Comparison of ENCODE assay signal across 1 cellular context in genomic region chr20:57089701-57090144, GRCh38.
TF ChIP-seq lines count a peak whose summit lies in the region.

No MANE protein-coding gene starts in this region.

TF ChIP-seq in HEK293, 187 proteins besides CTCF, POLR2A, EP300 and RAD21:
- TF ChIP-seq PATZ1 (tag by site-specific recombination; IDR thresholded peaks at IDR 0.05) (peak; percentile 32; the same call in 1 of the 2 replicates), ZNF623 (tag by site-specific recombination; IDR thresholded peaks at IDR 0.05) (no peak), SCRT2 (tag by site-specific recombination; IDR thresholded peaks at IDR 0.05) (peak; percentile 71), SP7 (tag by site-specific recombination; IDR thresholded peaks at IDR 0.05) (0 out of 2 replicates have a peak, but pooled peaks have one; percentile 22), KLF8 (tag by site-specific recombination; IDR thresholded peaks at IDR 0.05) (no peak), ZNF600 (tag by site-specific recombination; IDR thresholded peaks at IDR 0.05) (peak; percentile 62), SCRT1 (tag by site-specific recombination; IDR thresholded peaks at IDR 0.05; ENCODE audit: borderline replicate concordance) (peak; percentile 26; the same call in 1 of the 2 replicates), EGR2 (tag by site-specific recombination; IDR thresholded peaks at IDR 0.05; ENCODE audit: low read depth) (no peak), KLF9 (tag by site-specific recombination; IDR thresholded peaks at IDR 0.05; ENCODE audit: low read depth) (peak; percentile 18; the same call in 1 of the 2 replicates), ZNF10 (tag by site-specific recombination; IDR thresholded peaks at IDR 0.05) (no peak), ZFP37 (tag by site-specific recombination; IDR thresholded peaks at IDR 0.05) (peak; percentile 42; the same call in 1 of the 2 replicates), ELK4 (IDR thresholded peaks at IDR 0.05; ENCODE audit: borderline replicate concordance, low read depth, low read length) (no peak), PBX3 (CRISPR knock-in tag; IDR thresholded peaks at IDR 0.05) (0 out of 2 replicates have a peak, but pooled peaks have one; percentile 24), ZNF561 (tag by site-specific recombination; IDR thresholded peaks at IDR 0.05; ENCODE audit: borderline replicate concordance) (0 out of 2 replicates have a peak, but pooled peaks have one; percentile 37), GLIS2 (tag by site-specific recombination; IDR thresholded peaks at IDR 0.05) (peak; percentile 49), ZNF2 (tag by site-specific recombination; IDR thresholded peaks at IDR 0.05) (0 out of 2 replicates have a peak, but pooled peaks have one; percentile 44), ZNF692 (tag by site-specific recombination; IDR thresholded peaks at IDR 0.05) (peak; percentile 70), ZNF175 (tag by site-specific recombination; IDR thresholded peaks at IDR 0.05) (no peak), ZNF654 (tag by site-specific recombination; IDR thresholded peaks at IDR 0.05; ENCODE audit: low read depth) (peak; percentile 82), ZFP69B (tag by site-specific recombination; IDR thresholded peaks at IDR 0.05) (peak; percentile 76), ZBTB48 (tag by site-specific recombination; IDR thresholded peaks at IDR 0.05) (peak; percentile 50; the same call in 1 of the 2 replicates), ZNF366 (tag by site-specific recombination; conservative IDR thresholded peaks at IDR 0.05) (no peak), ZNF335 (tag by site-specific recombination; conservative IDR thresholded peaks at IDR 0.05) (peak; percentile 89), WT1 (tag by site-specific recombination; IDR thresholded peaks at IDR 0.05) (no peak), ZNF157 (tag by site-specific recombination; IDR thresholded peaks at IDR 0.05) (no peak), ZNF404 (tag by site-specific recombination; IDR thresholded peaks at IDR 0.05) (no peak), ZNF280D (tag by site-specific recombination; IDR thresholded peaks at IDR 0.05) (no peak), KLF1 (tag by site-specific recombination; IDR thresholded peaks at IDR 0.05) (0 out of 2 replicates have a peak, but pooled peaks have one; percentile 12), ZBTB10 (tag by site-specific recombination; IDR thresholded peaks at IDR 0.05) (0 out of 2 replicates have a peak, but pooled peaks have one; percentile 27), ZNF549 (tag by site-specific recombination; IDR thresholded peaks at IDR 0.05) (no peak)
